Comparison of ENCODE assay signal across 18 cellular contexts in the genomic region with DNA sequence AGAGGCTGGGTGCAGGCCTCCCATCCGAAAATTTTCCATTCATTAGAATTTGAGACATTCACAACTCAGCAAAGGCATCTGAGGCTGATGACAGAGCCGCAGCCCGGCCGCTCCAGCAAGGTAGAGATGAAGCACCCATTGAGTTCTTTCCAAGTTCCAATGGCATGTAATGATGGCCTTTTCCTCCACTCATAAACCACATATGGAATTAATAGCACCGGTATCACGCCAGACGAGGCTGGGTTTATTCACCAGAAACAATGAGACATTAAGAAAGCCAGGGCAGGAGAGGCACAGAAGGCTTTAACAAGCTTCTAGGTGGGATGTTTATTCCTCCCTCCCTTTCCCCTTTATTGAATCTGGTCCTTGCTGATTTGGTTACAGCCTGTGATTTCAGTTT.
DNase-seq lines count a peak whose midpoint lies in the region; ATAC-seq and TF ChIP-seq lines count a peak whose summit lies in the region.
"Had no signal": no experiment of that assay in that cellular context is flagged by ENCODE, and none has a peak within 500 bp of the region (broad histone marks: within the 10 kb centered on the region; RNA-seq: fewer than 3 reads in every experiment).

No MANE protein-coding gene starts in this region.

- no peaks in the 10 kb centered on the region for H3K36me3 ChIP-seq in BLaER1 treated with 17β-estradiol and CSF1 and Interleukin-3, amounts not matched to agents 10 nM and 100 nM

- peak overlapping the region in 10 of 11 experiments; percentile 38 to 75 (median 60); a peak in 17 of 22 replicates for H3K4me2 ChIP-seq in BLaER1 treated with 17β-estradiol and CSF1 and Interleukin-3, amounts not matched to agents 10 nM and 100 nM

- H3K27ac ChIP-seq in BLaER1 treated with 17β-estradiol and CSF1 and Interleukin-3, amounts not matched to agents 10 nM and 100 nM: no peak overlapping the region
- H3K27ac ChIP-seq in caudate nucleus (ENCODE audit: low read depth, low read length): no peak overlapping the region

- H3K27me3 Mint-ChIP-seq in HFFc6 (ENCODE audit: insufficient read depth) (peaks cover 30% of the 10 kb centered on the region), brain (peaks cover 6% of the 10 kb centered on the region)

- no peak for DNase-seq in HFFc6
- no peak for DNase-seq in NCI-H1105 (lab: John Stamatoyannopoulos, UW)
- DNase-seq in caudate nucleus (lab: John Stamatoyannopoulos, UW): no peak
- DNase-seq: ACHN; C1 segment of cervical spinal cord; CD8-positive, alpha-beta memory T cell; H9; Kasumi-1; MM.1S; NCI-H1092; NCI-H146; NCI-H2029 treated with DMSO at 0.1 percent for 48 hours; NCI-H2171 treated with DMSO at 0.1 percent for 48 hours had no signal

- H3K4me1 Mint-ChIP-seq in HFFc6 (ENCODE audit: low read depth) (no peaks in the 10 kb centered on the region), brain (peaks cover 65% of the 10 kb centered on the region)
- H3K4me1 Mint-ChIP-seq: CD8-positive, alpha-beta memory T cell had no signal

- H3K4me1 ChIP-seq in BLaER1 treated with 17β-estradiol and CSF1 and Interleukin-3, amounts not matched to agents 10 nM and 100 nM: peaks cover 10 to 50% (median 24%) of the 10 kb centered on the region in 10 experiments

- H3K4me3 ChIP-seq in BLaER1 treated with 17β-estradiol and CSF1 and Interleukin-3, amounts not matched to agents 10 nM and 100 nM: no peak overlapping the region

- H4K20me1 ChIP-seq in BLaER1 treated with 17β-estradiol and CSF1 and Interleukin-3, amounts not matched to agents 10 nM and 100 nM: no peaks in the 10 kb centered on the region

- H3K27ac Mint-ChIP-seq in HFFc6: no peak overlapping the region
- H3K27ac Mint-ChIP-seq in brain: peak overlapping the region in 4 of 5 experiments; percentile 50 to 78 (median 64)
- H3K27ac Mint-ChIP-seq: CD8-positive, alpha-beta memory T cell had no signal

- ATAC-seq in GM19328 (IDR thresholded peaks at IDR 0.05; ENCODE audit: unreplicated experiment) (no peak), HG03196 (IDR thresholded peaks at IDR 0.05; ENCODE audit: unreplicated experiment) (no peak)
- ATAC-seq: Panc1 had no signal

- no peak overlapping the region for H3K9ac ChIP-seq in BLaER1 treated with 17β-estradiol and CSF1 and Interleukin-3, amounts not matched to agents 10 nM and 100 nM

- TF ChIP-seq CTCF in HFFc6 (IDR thresholded peaks at IDR 0.05) (0 out of 2 replicates have a peak, but pooled peaks have one; percentile 3), brain (conservative IDR thresholded peaks at IDR 0.05) (no peak)

- no peaks in the 10 kb centered on the region for H3K27me3 ChIP-seq in BLaER1 treated with 17β-estradiol and CSF1 and Interleukin-3, amounts not matched to agents 10 nM and 100 nM

- no peaks in the 10 kb centered on the region; the same call in 1 of the 2 replicates for H3K9me3 Mint-ChIP-seq in HFFc6
- peaks cover 0 to 37% (median 10%) of the 10 kb centered on the region in 5 experiments for H3K9me3 Mint-ChIP-seq in brain
- H3K9me3 Mint-ChIP-seq: H9 had no signal

- H3K4me3 Mint-ChIP-seq in HFFc6 (no peak overlapping the region), brain (no peak overlapping the region)
- H3K4me3 Mint-ChIP-seq: CD8-positive, alpha-beta memory T cell; H9 had no signal

- H3K36me3 Mint-ChIP-seq in HFFc6 (ENCODE audit: low read depth) (no peaks in the 10 kb centered on the region), brain (no peaks in the 10 kb centered on the region)
- H3K36me3 Mint-ChIP-seq: CD8-positive, alpha-beta memory T cell had no signal

- no peaks in the 10 kb centered on the region for H3K9me3 ChIP-seq in BLaER1 treated with 17β-estradiol and CSF1 and Interleukin-3, amounts not matched to agents 10 nM and 100 nM (replicated peaks in 1 of 11)
